In genomic region chr11:71339178-71339881, GRCh38 we compare ENCODE assay signal across 1 cellular context.
TF ChIP-seq lines count a peak whose summit lies in the region.

No MANE protein-coding gene starts in this region.

TF ChIP-seq in WTC11, 78 proteins besides CTCF, POLR2A, EP300 and RAD21 (continued from another document):
- TF ChIP-seq E2F1 (CRISPR knock-in tag; IDR thresholded peaks at IDR 0.05) (no peak), STAT6 (CRISPR knock-in tag; conservative IDR thresholded peaks at IDR 0.05; ENCODE audit: low read depth) (no peak)
